In the genomic region with DNA sequence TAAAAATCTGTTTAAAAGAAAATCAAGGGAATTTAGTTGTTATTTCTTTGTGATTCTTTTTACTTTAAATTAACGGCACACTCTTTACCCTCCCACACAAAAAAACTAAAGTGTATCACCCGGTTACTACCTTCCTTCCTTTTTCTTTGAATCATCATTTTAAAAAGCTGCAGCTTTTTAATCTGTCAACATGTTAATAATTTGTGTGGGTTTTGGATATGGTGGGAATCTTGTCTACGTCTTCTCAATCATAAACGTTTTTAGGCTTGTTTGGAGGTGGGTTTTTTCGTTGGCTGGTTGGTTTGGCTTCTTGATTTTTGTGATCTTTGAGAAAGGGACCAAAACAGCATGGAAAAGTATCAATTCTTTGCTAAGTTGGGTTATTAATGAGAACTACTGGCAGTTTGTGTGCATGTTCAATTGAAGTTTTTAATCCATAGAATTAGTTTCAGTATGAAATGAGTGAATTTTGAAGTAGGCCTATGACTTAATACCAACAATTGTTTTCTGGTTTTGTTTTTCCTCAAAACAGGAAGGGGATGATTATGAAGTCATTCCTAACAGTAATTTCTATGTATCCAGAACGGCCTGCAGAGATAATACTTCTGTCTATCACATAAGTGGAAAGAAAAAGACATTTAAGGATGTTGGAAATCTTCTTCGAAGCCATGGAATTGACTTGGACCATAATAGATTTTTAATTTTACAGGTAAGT, we compare ENCODE assay signal across 10 cellular contexts. TPM values are rescaled to one million over a fixed set of nuclear protein-coding genes. Genes with fewer than 3 reads are reported as not detected.
DNase-seq lines count a peak whose midpoint lies in the region; ATAC-seq lines count a peak whose summit lies in the region.
"Had no signal": no experiment of that assay in that cellular context is flagged by ENCODE, and none has a peak within 500 bp of the region (broad histone marks: within the 10 kb centered on the region; RNA-seq: fewer than 3 reads in every experiment).

No MANE protein-coding gene starts in this region.

- no peaks in the 10 kb centered on the region for H3K27me3 ChIP-seq in BLaER1 treated with 17β-estradiol and CSF1 and Interleukin-3, amounts not matched to agents 10 nM and 100 nM
- H3K27me3 ChIP-seq in mucosa of rectum (ENCODE audit: control insufficient read depth in 2 of 2, insufficient read depth in 2 of 2, low read length in 2 of 2) = no peaks in the 10 kb centered on the region
- H3K27me3 ChIP-seq: ovary had no signal

- H3K36me3 ChIP-seq in BLaER1 treated with 17β-estradiol and CSF1 and Interleukin-3, amounts not matched to agents 10 nM and 100 nM = peaks cover 0 to 79% (median 48%) of the 10 kb centered on the region in 11 experiments; a peak in 18 of 22 replicates
- H3K36me3 ChIP-seq in mucosa of rectum (ENCODE audit: control insufficient read depth in 2 of 2, insufficient read depth in 2 of 2, low read length in 2 of 2) = peaks cover 0 to 2% of the 10 kb centered on the region in 2 donors
- H3K36me3 ChIP-seq: ovary had no signal

- peaks cover 7% of the 10 kb centered on the region for H3K36me3 Mint-ChIP-seq in IgD-negative memory B cell

- no peak for ATAC-seq in GM19395 (IDR thresholded peaks at IDR 0.05; ENCODE audit: unreplicated experiment)

- peak overlapping the region; percentile 75 to 94 (median 87) for H3K4me2 ChIP-seq in BLaER1 treated with 17β-estradiol and CSF1 and Interleukin-3, amounts not matched to agents 10 nM and 100 nM

- peak overlapping the region; percentile 82 to 94 (median 92); a peak in 17 of 20 replicates for H3K4me3 ChIP-seq in BLaER1 treated with 17β-estradiol and CSF1 and Interleukin-3, amounts not matched to agents 10 nM and 100 nM
- H3K4me3 ChIP-seq in mucosa of rectum (ENCODE audit: low read length in 2 of 2) = peak overlapping the region in 1 of 2 donors; percentile 100
- H3K4me3 ChIP-seq: ovary had no signal

- peak overlapping the region in 10 of 11 experiments; percentile 11 to 98 (median 94); a peak in 18 of 22 replicates for H3K27ac ChIP-seq in BLaER1 treated with 17β-estradiol and CSF1 and Interleukin-3, amounts not matched to agents 10 nM and 100 nM
- H3K27ac ChIP-seq in mucosa of rectum (ENCODE audit: low read depth in 2 of 2, low read length in 2 of 2) = no peak overlapping the region
- H3K27ac ChIP-seq: ovary had no signal

- peak overlapping the region; percentile 13 to 54 (median 25) for H3K27ac Mint-ChIP-seq in IgD-negative memory B cell

- peaks cover 0 to 5% (median 0%) of the 10 kb centered on the region in 3 donors for H3K9me3 Mint-ChIP-seq in IgD-negative memory B cell

- peaks cover 0 to 83% (median 65%) of the 10 kb centered on the region in 11 experiments; a peak in 18 of 22 replicates for H4K20me1 ChIP-seq in BLaER1 treated with 17β-estradiol and CSF1 and Interleukin-3, amounts not matched to agents 10 nM and 100 nM

- peak overlapping the region; percentile 43 to 92 (median 66) for H3K4me3 Mint-ChIP-seq in IgD-negative memory B cell

- peak overlapping the region; percentile 62 to 98 (median 97); a peak in 19 of 22 replicates for H3K9ac ChIP-seq in BLaER1 treated with 17β-estradiol and CSF1 and Interleukin-3, amounts not matched to agents 10 nM and 100 nM
- peak overlapping the region; percentile 9 to 66 for H3K9ac ChIP-seq in mucosa of rectum (ENCODE audit: low read depth in 1 of 2, low read length in 2 of 2)

- H3K27me3 Mint-ChIP-seq in IgD-negative memory B cell = peaks cover 4% of the 10 kb centered on the region

- DNase-seq in astrocyte of the hippocampus (ENCODE audit: low read depth, low spot score) (peak; percentile 59), NOMO-1 treated with DMSO at 0.1 percent for 48 hours (lab: John Stamatoyannopoulos, UW; ENCODE audit: unreplicated experiment) (no peak), NCI-H1105 (lab: John Stamatoyannopoulos, UW) (no peak), NOMO-1 treated with dmso at 0.1 percent for 144 hours (lab: John Stamatoyannopoulos, UW; ENCODE audit: unreplicated experiment) (no peak)
- DNase-seq: ovary, Right ventricle myocardium superior had no signal

- peaks cover 12 to 26% (median 21%) of the 10 kb centered on the region in 3 donors for H3K4me1 Mint-ChIP-seq in IgD-negative memory B cell

- peaks cover 7 to 27% (median 18%) of the 10 kb centered on the region in 10 experiments; a peak in 18 of 20 replicates for H3K4me1 ChIP-seq in BLaER1 treated with 17β-estradiol and CSF1 and Interleukin-3, amounts not matched to agents 10 nM and 100 nM
- peaks cover 5 to 19% of the 10 kb centered on the region in 2 donors for H3K4me1 ChIP-seq in mucosa of rectum (ENCODE audit: control insufficient read depth in 2 of 2, insufficient read depth in 2 of 2, low read length in 2 of 2)

- no peaks in the 10 kb centered on the region for H3K9me3 ChIP-seq in BLaER1 treated with 17β-estradiol and CSF1 and Interleukin-3, amounts not matched to agents 10 nM and 100 nM (replicated peaks in 1 of 11)
- no peaks in the 10 kb centered on the region for H3K9me3 ChIP-seq in mucosa of rectum (ENCODE audit: control insufficient read depth in 2 of 2, low read length in 2 of 2)
- H3K9me3 ChIP-seq: ovary had no signal

RNA-seq across cellular contexts. Expression of gene SMC4, which starts 4.5 kb away (rescaled TPM):
- 49.6 TPM for polyA plus RNA-seq in IgD-negative memory B cell

RNA-seq across cellular contexts. Expression of gene IFT80, which starts 4.9 kb away (rescaled TPM):
- polyA plus RNA-seq in IgD-negative memory B cell = 3.8 TPM

RNA-seq across cellular contexts. Expression of gene TRIM59, which starts 45.6 kb away (rescaled TPM):
- polyA plus RNA-seq in IgD-negative memory B cell = 21.6 TPM

Comparison
In these comparisons a context has a peak if more than half of its experiments do, and no peak if none do; other contexts are left out.
1. H3K27ac ChIP-seq: peak in BLaER1 treated with 17β-estradiol and CSF1 and Interleukin-3, amounts not matched to agents 10 nM and 100 nM (10 of 11); none in mucosa of rectum (0 of 2).